ENCODE assay signal across 10 cellular contexts in genomic region chrX:23334871-23335599, GRCh38. TPM values are rescaled to one million over a fixed set of nuclear protein-coding genes. Genes with fewer than 3 reads are reported as not detected.
DNase-seq lines count a peak whose midpoint lies in the region.
"Had no signal": no experiment of that assay in that cellular context is flagged by ENCODE, and none has a peak within 500 bp of the region (broad histone marks: within the 10 kb centered on the region; RNA-seq: fewer than 3 reads in every experiment).

No MANE protein-coding gene starts in this region.

- H3K9me3 ChIP-seq in HUES6 (ENCODE audit: control insufficient read depth, insufficient read depth, low read depth, low read length) = no peaks in the 10 kb centered on the region
- peaks cover 0 to 8% of the 10 kb centered on the region in 2 donors for H3K9me3 ChIP-seq in esophagus (ENCODE audit: control insufficient read depth in 2 of 2, insufficient read depth in 1 of 2, low read depth in 1 of 2, low read length in 1 of 2)

- WGBS in esophagus, 2 donors = 2 to 37% methylated on average over 61 of the region's 61 CpGs

- peak overlapping the region; percentile 73 for H3K4me3 ChIP-seq in HUES6 (ENCODE audit: low read depth, low read length)
- peak overlapping the region; percentile 26 to 35 for H3K4me3 ChIP-seq in esophagus (ENCODE audit: low read depth in 1 of 2, low read length in 2 of 2)
- H3K4me3 ChIP-seq in rectal smooth muscle tissue (ENCODE audit: low read length) = peak overlapping the region; percentile 61

- DNase-seq in D341Med (ENCODE audit: low spot score) = peak; percentile 51
- no peak for DNase-seq in SIG-M5 (lab: John Stamatoyannopoulos, UW)
- no peak for DNase-seq in GM03348 (ENCODE audit: low spot score)
- no peak for DNase-seq in T-helper 9 cell
- no peak for DNase-seq in mucosa of gallbladder (ENCODE audit: low spot score)
- DNase-seq: NCI-H226, occipital lobe had no signal

- H3K9ac ChIP-seq in HUES6 (ENCODE audit: low read length) = peak overlapping the region; percentile 25
- H3K9ac ChIP-seq in rectal smooth muscle tissue (ENCODE audit: low read length) = no peak overlapping the region

- peaks cover 76% of the 10 kb centered on the region for H3K27me3 ChIP-seq in HUES6 (ENCODE audit: control insufficient read depth, insufficient read depth, low read length)
- peaks cover 4 to 6% of the 10 kb centered on the region in 2 donors for H3K27me3 ChIP-seq in esophagus (ENCODE audit: control insufficient read depth in 1 of 2, insufficient read depth in 2 of 2, low read length in 2 of 2)
- peaks cover 10% of the 10 kb centered on the region for H3K27me3 ChIP-seq in rectal smooth muscle tissue (ENCODE audit: control insufficient read depth, insufficient read depth, low read length)

- H3K36me3 ChIP-seq in HUES6 (ENCODE audit: control insufficient read depth, insufficient read depth, low read length) = no peaks in the 10 kb centered on the region
- H3K36me3 ChIP-seq in esophagus (ENCODE audit: control insufficient read depth in 2 of 2, insufficient read depth in 2 of 2, low read length in 1 of 2) = no peaks in the 10 kb centered on the region
- H3K36me3 ChIP-seq in rectal smooth muscle tissue (ENCODE audit: control insufficient read depth, insufficient read depth, low read length) = no peaks in the 10 kb centered on the region

- H3K27ac ChIP-seq in HUES6 (ENCODE audit: low read depth, low read length) (no peak overlapping the region), esophagus (ENCODE audit: low read depth in 2 of 2, low read length in 1 of 2) (no peak overlapping the region), rectal smooth muscle tissue (ENCODE audit: low read depth, low read length) (no peak overlapping the region)

- H3K4me1 ChIP-seq in HUES6 (ENCODE audit: control insufficient read depth, insufficient read depth, low read length) (peaks cover 25% of the 10 kb centered on the region), esophagus (ENCODE audit: control insufficient read depth in 2 of 2, insufficient read depth in 2 of 2, low read length in 1 of 2) (peaks cover 0 to 5% of the 10 kb centered on the region in 2 donors), rectal smooth muscle tissue (ENCODE audit: control insufficient read depth, insufficient read depth, low read length) (no peaks in the 10 kb centered on the region)

RNA-seq across cellular contexts. Expression of gene PTCHD1, which starts 0.4 kb away (rescaled TPM):
- under 1 TPM; 0.08 to 0.16 TPM for polyA plus RNA-seq in esophagus
- total RNA-seq in mucosa of gallbladder = 1.6 TPM
